Comparison of ENCODE assay signal across 17 cellular contexts in the genomic region with DNA sequence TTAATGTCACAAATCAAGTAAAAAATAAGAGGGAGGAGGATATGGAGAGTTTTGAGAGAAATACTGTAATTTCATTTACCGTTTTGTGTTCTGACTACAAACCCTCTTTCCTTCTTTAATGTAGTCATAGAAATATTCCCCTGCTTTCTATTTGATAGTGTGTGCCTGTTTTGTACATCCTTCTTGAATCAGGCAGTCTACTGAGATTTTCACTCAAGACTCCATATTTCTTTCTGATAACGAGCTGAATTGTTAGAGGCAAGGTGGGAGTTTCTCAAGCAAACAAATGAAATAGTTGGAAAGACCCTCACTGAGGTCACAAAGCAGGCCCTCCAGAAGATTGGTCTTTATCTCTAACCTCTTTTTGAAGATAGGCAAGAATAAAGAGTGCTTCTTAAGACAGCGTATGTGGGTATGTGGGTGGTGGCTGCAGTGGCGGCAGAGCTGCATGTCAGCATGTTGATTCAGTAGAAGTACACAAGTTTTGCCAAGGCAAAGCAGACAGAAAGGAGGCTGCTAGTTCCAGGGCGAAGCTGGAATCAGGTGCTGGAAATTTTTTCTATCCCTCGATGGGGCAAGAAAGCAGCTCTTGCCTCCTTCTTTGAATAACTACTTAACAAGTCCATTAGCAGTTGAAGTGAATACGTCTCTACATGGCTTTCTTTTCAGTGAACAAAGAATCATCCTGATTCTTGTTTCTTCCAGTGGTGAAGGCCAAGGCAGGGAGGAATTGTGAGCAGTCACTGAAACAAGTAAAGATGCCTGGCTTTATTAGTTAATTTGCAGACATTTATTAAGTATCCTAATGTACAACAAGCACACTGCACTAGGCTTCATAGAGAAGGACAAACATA.
A peak's percentile ranks its signal among the peaks of the same experiment; 100 is the strongest.
DNase-seq lines count a peak whose midpoint lies in the region; TF ChIP-seq lines count a peak whose summit lies in the region.
"Had no signal": no experiment of that assay in that cellular context is flagged by ENCODE, and none has a peak within 500 bp of the region (broad histone marks: within the 10 kb centered on the region; RNA-seq: fewer than 3 reads in every experiment).

No MANE protein-coding gene starts in this region.

- H3K9me3 ChIP-seq in H9 (ENCODE audit: control insufficient read depth, low read depth, low read length) (no peaks in the 10 kb centered on the region), prostate gland (no peaks in the 10 kb centered on the region)

- no peak overlapping the region for H2BK5ac ChIP-seq in H9 (ENCODE audit: insufficient read length, low read length)

- no peak overlapping the region for H3K56ac ChIP-seq in H9 (ENCODE audit: insufficient read length, low read depth, low read length)

- H4K20me1 ChIP-seq in H9 (ENCODE audit: control insufficient read depth, insufficient read depth, insufficient read length), result no peaks in the 10 kb centered on the region
- H4K20me1 ChIP-seq: BLaER1 had no signal

- intact Hi-C loops in prostate gland (cut with DNase I), result no loop called here

- H3K4me2 ChIP-seq in H9 (ENCODE audit: insufficient read depth, insufficient read length, low read length), result no peak overlapping the region
- H3K4me2 ChIP-seq: BLaER1, KMS-11 had no signal

- no peaks in the 10 kb centered on the region for H3K36me3 ChIP-seq in prostate gland
- H3K36me3 ChIP-seq: BLaER1 had no signal

- peak overlapping the region in 1 of 3 experiments; percentile 17; a peak in 2 of 7 replicates for H3K27ac Mint-ChIP-seq in H9

- H3K4ac ChIP-seq in H9 (ENCODE audit: low read depth, low read length), result no peak overlapping the region

- no peak overlapping the region for H4K5ac ChIP-seq in H9 (ENCODE audit: insufficient read length, low read depth, low read length)

- H3K27ac ChIP-seq in H9 (ENCODE audit: insufficient read length, low read depth, low read length), result no peak overlapping the region
- H3K27ac ChIP-seq in prostate gland, result no peak overlapping the region
- H3K27ac ChIP-seq: BLaER1, KMS-11 had no signal

- no peaks in the 10 kb centered on the region for H3K23me2 ChIP-seq in H9 (ENCODE audit: insufficient read length, low read depth, low read length, poor library complexity, severe bottlenecking)

- H2AFZ ChIP-seq in H9 (ENCODE audit: low read length), result no peak overlapping the region

- H2BK12ac ChIP-seq in H9 (ENCODE audit: insufficient read length, low read depth, low read length), result no peak overlapping the region

- H3K36me3 Mint-ChIP-seq in H9 (ENCODE audit: insufficient read depth in 1 of 3, low read depth in 3 of 3), result peaks cover 0 to 2% (median 0%) of the 10 kb centered on the region in 3 experiments; a peak in 2 of 7 replicates

- H3K27me3 Mint-ChIP-seq in H9 (ENCODE audit: low read depth), result no peaks in the 10 kb centered on the region
- H3K27me3 Mint-ChIP-seq: naive B cell had no signal

- no peak overlapping the region for H2BK120ac ChIP-seq in H9 (ENCODE audit: low read depth, low read length, poor library complexity, severe bottlenecking)

- H3K27me3 ChIP-seq in H9 (ENCODE audit: insufficient read depth, low read length) (no peaks in the 10 kb centered on the region), prostate gland (replicated peaks; ENCODE audit: insufficient read depth) (no peaks in the 10 kb centered on the region)
- H3K27me3 ChIP-seq: BLaER1 had no signal

- H3K79me2 ChIP-seq in H9 (ENCODE audit: insufficient read depth, low read length), result no peaks in the 10 kb centered on the region

- no peak overlapping the region for H2BK15ac ChIP-seq in H9 (ENCODE audit: low read depth, low read length)

- TF ChIP-seq CTCF in H9 (conservative IDR thresholded peaks at IDR 0.05) (no peak), prostate gland (IDR thresholded peaks at IDR 0.05) (no peak)

- no peak overlapping the region for H2AK5ac ChIP-seq in H9 (ENCODE audit: insufficient read length, low read length)

- H3K9ac ChIP-seq in H9 (ENCODE audit: extremely low read depth, insufficient read length, low read length), result no peak overlapping the region
- H3K9ac ChIP-seq: BLaER1, KMS-11 had no signal

- peak overlapping the region; percentile 2 for H3K18ac ChIP-seq in H9 (ENCODE audit: insufficient read length, low read depth, low read length)

- no peak overlapping the region for H3T11ph ChIP-seq in H9 (ENCODE audit: low read length)

- peaks cover 1 to 3% of the 10 kb centered on the region in 2 experiments; a peak in 2 of 5 replicates for H3K9me3 Mint-ChIP-seq in H9

- peaks cover 9 to 10% of the 10 kb centered on the region in 2 experiments for H3K4me1 Mint-ChIP-seq in H9
- H3K4me1 Mint-ChIP-seq: activated naive CD4-positive, alpha-beta T cell treated with anti-CD3 and anti-CD28 coated beads, Interleukin-2, amount 10 ng/mL, durations not matched to agents 7 days and 5 days; naive B cell had no signal

- no peak overlapping the region for H4K91ac ChIP-seq in H9 (ENCODE audit: insufficient read length, low read depth, low read length)

- TF ChIP-seq POLR2A in prostate gland (IDR thresholded peaks at IDR 0.05), result no peak

- no peak overlapping the region for H3K4me3 Mint-ChIP-seq in H9
- H3K4me3 Mint-ChIP-seq: activated naive CD4-positive, alpha-beta T cell treated with anti-CD3 and anti-CD28 coated beads, Interleukin-2, amount 10 ng/mL, durations not matched to agents 7 days and 5 days; naive B cell had no signal

- H4K8ac ChIP-seq in H9 (replicated peaks; ENCODE audit: insufficient read length, low read depth, low read length), result no peak overlapping the region

- WGBS in H9 (ENCODE audit: extremely low coverage, insufficient read length, low lambda C conversion rate), result no CpG with 5 or more reads among the region's 7 CpGs
- WGBS in prostate gland, result 52% methylated on average over 7 of the region's 7 CpGs

- DNase-seq in H9, result peak; percentile 27
- peak; percentile 19 for DNase-seq in SK-N-DZ (ENCODE audit: low spot score)
- peak; percentile 3 for DNase-seq in iPS DF 19.7 (ENCODE audit: low read depth, low spot score)
- DNase-seq in prostate gland (ENCODE audit: low spot score), result peak; percentile 34
- no peak for DNase-seq in mucosa of gallbladder (ENCODE audit: low spot score)
- no peak for DNase-seq in NCI-H146 treated with DMSO at 0.1 percent for 48 hours (lab: John Stamatoyannopoulos, UW; ENCODE audit: unreplicated experiment)
- no peak for DNase-seq in MV-4-11 (lab: John Stamatoyannopoulos, UW)
- DNase-seq: activated naive CD4-positive, alpha-beta T cell treated with anti-CD3 and anti-CD28 coated beads, Interleukin-2, amount 10 ng/mL, durations not matched to agents 7 days and 5 days; DMS79; effector memory CD4-positive, alpha-beta T cell; left ventricle myocardium superior; naive B cell; NCI-H1417 treated with DMSO at 0.1 percent for 48 hours; NCI-H345; Right ventricle myocardium superior had no signal

- H3K4me1 ChIP-seq in H9 (ENCODE audit: insufficient read depth, low read length), result no peaks in the 10 kb centered on the region
- no peaks in the 10 kb centered on the region for H3K4me1 ChIP-seq in prostate gland (replicated peaks)
- H3K4me1 ChIP-seq: BLaER1 had no signal

- H3K4me3 ChIP-seq in prostate gland, result no peak overlapping the region
- H3K4me3 ChIP-seq: BLaER1 had no signal

- peak overlapping the region; percentile 21; the same call in 1 of the 2 replicates for H3K14ac ChIP-seq in H9 (ENCODE audit: insufficient read depth, low read length)

- H3K23ac ChIP-seq in H9 (ENCODE audit: insufficient read length, low read depth, low read length), result no peak overlapping the region

- no peak overlapping the region for H2BK20ac ChIP-seq in H9 (ENCODE audit: low read depth, low read length, poor library complexity, severe bottlenecking)

- H3K79me1 ChIP-seq in H9 (ENCODE audit: insufficient read depth, low read depth, low read length, poor library complexity, severe bottlenecking), result no peaks in the 10 kb centered on the region

Comparison
In these comparisons a context has a peak if more than half of its experiments do, and no peak if none do; other contexts are left out.
1. DNase-seq: peak in H9 (single experiment), SK-N-DZ (single experiment), iPS DF 19.7 (single experiment) and prostate gland (single experiment); none in mucosa of gallbladder (single experiment), NCI-H146 treated with DMSO at 0.1 percent for 48 hours (single experiment) and MV-4-11 (single experiment).